In the genomic region with DNA sequence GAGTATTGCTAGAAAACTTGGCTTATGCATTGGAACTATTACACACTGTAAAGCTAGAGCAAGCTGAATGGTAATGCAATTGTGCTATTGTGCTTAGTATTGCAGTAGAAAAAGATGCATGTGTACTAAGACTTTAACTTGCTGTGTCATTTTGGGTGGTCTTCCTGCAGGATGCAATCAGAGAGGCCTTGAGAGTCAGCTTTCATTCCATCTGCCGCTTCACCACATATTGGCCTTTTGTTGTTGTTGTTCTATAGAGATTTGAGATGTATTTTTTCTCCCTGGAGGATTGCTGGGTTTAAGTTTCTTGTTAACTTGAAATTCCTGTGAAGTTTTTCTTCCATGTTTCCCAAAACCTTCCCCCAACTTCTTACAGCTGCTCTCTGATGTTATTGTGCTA, we compare ENCODE assay signal across 1 cellular context.
TF ChIP-seq lines count a peak whose summit lies in the region.

No MANE protein-coding gene starts in this region.

TF ChIP-seq in GM23338, 12 proteins besides CTCF, POLR2A, EP300 and RAD21:
- TF ChIP-seq ZNF462 (CRISPR knock-in tag; IDR thresholded peaks at IDR 0.05) (no peak), EZH2phosphoT487 (IDR thresholded peaks at IDR 0.05; ENCODE audit: unreplicated experiment) (no peak), POLR2AphosphoS5 (IDR thresholded peaks at IDR 0.05; ENCODE audit: low read depth) (no peak), ZNF114 (CRISPR knock-in tag; IDR thresholded peaks at IDR 0.05) (no peak), CREB1 (CRISPR knock-in tag; IDR thresholded peaks at IDR 0.05; ENCODE audit: low read depth) (no peak), STAT1 (IDR thresholded peaks at IDR 0.05; ENCODE audit: unreplicated experiment) (no peak), ZNF331 (CRISPR knock-in tag; IDR thresholded peaks at IDR 0.05; ENCODE audit: low read depth) (no peak), ETS1 (IDR thresholded peaks at IDR 0.05) (no peak), JUNB (IDR thresholded peaks at IDR 0.05; ENCODE audit: unreplicated experiment) (no peak), EZH2 (IDR thresholded peaks at IDR 0.05; ENCODE audit: low read depth, unreplicated experiment) (no peak), NANOG (IDR thresholded peaks at IDR 0.05; ENCODE audit: borderline replicate concordance) (no peak)
- TF ChIP-seq, protein P1, sequence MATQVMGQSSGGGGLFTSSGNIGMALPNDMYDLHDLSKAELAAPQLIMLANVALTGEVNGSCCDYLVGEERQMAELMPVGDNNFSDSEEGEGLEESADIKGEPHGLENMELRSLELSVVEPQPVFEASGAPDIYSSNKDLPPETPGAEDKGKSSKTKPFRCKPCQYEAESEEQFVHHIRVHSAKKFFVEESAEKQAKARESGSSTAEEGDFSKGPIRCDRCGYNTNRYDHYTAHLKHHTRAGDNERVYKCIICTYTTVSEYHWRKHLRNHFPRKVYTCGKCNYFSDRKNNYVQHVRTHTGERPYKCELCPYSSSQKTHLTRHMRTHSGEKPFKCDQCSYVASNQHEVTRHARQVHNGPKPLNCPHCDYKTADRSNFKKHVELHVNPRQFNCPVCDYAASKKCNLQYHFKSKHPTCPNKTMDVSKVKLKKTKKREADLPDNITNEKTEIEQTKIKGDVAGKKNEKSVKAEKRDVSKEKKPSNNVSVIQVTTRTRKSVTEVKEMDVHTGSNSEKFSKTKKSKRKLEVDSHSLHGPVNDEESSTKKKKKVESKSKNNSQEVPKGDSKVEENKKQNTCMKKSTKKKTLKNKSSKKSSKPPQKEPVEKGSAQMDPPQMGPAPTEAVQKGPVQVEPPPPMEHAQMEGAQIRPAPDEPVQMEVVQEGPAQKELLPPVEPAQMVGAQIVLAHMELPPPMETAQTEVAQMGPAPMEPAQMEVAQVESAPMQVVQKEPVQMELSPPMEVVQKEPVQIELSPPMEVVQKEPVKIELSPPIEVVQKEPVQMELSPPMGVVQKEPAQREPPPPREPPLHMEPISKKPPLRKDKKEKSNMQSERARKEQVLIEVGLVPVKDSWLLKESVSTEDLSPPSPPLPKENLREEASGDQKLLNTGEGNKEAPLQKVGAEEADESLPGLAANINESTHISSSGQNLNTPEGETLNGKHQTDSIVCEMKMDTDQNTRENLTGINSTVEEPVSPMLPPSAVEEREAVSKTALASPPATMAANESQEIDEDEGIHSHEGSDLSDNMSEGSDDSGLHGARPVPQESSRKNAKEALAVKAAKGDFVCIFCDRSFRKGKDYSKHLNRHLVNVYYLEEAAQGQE (IDR thresholded peaks at IDR 0.05; ENCODE audit: unreplicated experiment) = no peak
